In genomic region chr14:65228436-65228835, GRCh38 we compare ENCODE assay signal across 1 cellular context.
TF ChIP-seq lines count a peak whose summit lies in the region.

No MANE protein-coding gene starts in this region.

TF ChIP-seq in GM12878, 131 proteins besides CTCF, POLR2A, EP300 and RAD21 (continued from another document and continues in another):
- peak; percentile 71 for TF ChIP-seq BCL3 (IDR thresholded peaks at IDR 0.05; ENCODE audit: borderline replicate concordance, insufficient read depth, low read depth, low read length, poor library complexity, severe bottlenecking)
- peak; percentile 70; the same call in 1 of the 2 replicates for TF ChIP-seq BACH1 (IDR thresholded peaks at IDR 0.05; ENCODE audit: borderline replicate concordance)
- TF ChIP-seq SREBF1 (IDR thresholded peaks at IDR 0.05; ENCODE audit: low read length) = peak; percentile 38; the same call in 1 of the 2 replicates
- peak; percentile 98 for TF ChIP-seq CBFB (IDR thresholded peaks at IDR 0.05; ENCODE audit: low read depth)
- peak; percentile 79 for TF ChIP-seq NR2F1 (conservative IDR thresholded peaks at IDR 0.05)
- peak; percentile 68; the same call in 1 of the 2 replicates for TF ChIP-seq IKZF1 (conservative IDR thresholded peaks at IDR 0.05)
- peak; percentile 94 for TF ChIP-seq SPI1 (IDR thresholded peaks at IDR 0.05; ENCODE audit: borderline replicate concordance, insufficient read depth, low read depth, low read length)
- TF ChIP-seq MEF2A (IDR thresholded peaks at IDR 0.05; ENCODE audit: insufficient read depth, low read depth, low read length) = peak; percentile 66; the same call in 1 of the 2 replicates
- TF ChIP-seq CUX1 (IDR thresholded peaks at IDR 0.05; ENCODE audit: insufficient replicate concordance, low read depth, low read length) = no peak
- TF ChIP-seq, protein P1, sequence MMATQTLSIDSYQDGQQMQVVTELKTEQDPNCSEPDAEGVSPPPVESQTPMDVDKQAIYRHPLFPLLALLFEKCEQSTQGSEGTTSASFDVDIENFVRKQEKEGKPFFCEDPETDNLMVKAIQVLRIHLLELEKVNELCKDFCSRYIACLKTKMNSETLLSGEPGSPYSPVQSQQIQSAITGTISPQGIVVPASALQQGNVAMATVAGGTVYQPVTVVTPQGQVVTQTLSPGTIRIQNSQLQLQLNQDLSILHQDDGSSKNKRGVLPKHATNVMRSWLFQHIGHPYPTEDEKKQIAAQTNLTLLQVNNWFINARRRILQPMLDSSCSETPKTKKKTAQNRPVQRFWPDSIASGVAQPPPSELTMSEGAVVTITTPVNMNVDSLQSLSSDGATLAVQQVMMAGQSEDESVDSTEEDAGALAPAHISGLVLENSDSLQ (IDR thresholded peaks at IDR 0.05) = no peak
- TF ChIP-seq ZBED1 (IDR thresholded peaks at IDR 0.05; ENCODE audit: borderline replicate concordance) = no peak
- 0 out of 2 replicates have a peak, but pooled peaks have one; percentile 16 for TF ChIP-seq RAD51 (IDR thresholded peaks at IDR 0.05)
- peak; percentile 63 to 71; a peak in 3 of 4 replicates for TF ChIP-seq BHLHE40 (IDR thresholded peaks at IDR 0.05; ENCODE audit: borderline replicate concordance in 1 of 2, low read depth in 2 of 2, low read length in 1 of 2)
- TF ChIP-seq PML (IDR thresholded peaks at IDR 0.05; ENCODE audit: low read length) = peak; percentile 72
- TF ChIP-seq STAT1 (conservative IDR thresholded peaks at IDR 0.05) = 0 out of 2 replicates have a peak, but pooled peaks have one; percentile 14
- peak; percentile 94 for TF ChIP-seq NFIC (IDR thresholded peaks at IDR 0.05; ENCODE audit: low read depth, low read length)
- peak; percentile 81; the same call in 1 of the 2 replicates for TF ChIP-seq CREB1 (IDR thresholded peaks at IDR 0.05; ENCODE audit: low read depth)
- no peak for TF ChIP-seq NR2C1 (IDR thresholded peaks at IDR 0.05)
- TF ChIP-seq MAX (IDR thresholded peaks at IDR 0.05; ENCODE audit: low read depth, low read length) = no peak
- TF ChIP-seq MLLT1 (IDR thresholded peaks at IDR 0.05) = peak; percentile 90
- peak; percentile 40 for TF ChIP-seq MEF2B (IDR thresholded peaks at IDR 0.05; ENCODE audit: partially characterized antibody, poor library complexity, severe bottlenecking)
- 0 out of 2 replicates have a peak, but pooled peaks have one; percentile 17 for TF ChIP-seq GATAD2B (conservative IDR thresholded peaks at IDR 0.05; ENCODE audit: low read depth)
- TF ChIP-seq ATF7 (IDR thresholded peaks at IDR 0.05; ENCODE audit: low read depth) = peak; percentile 87
- TF ChIP-seq YY1 (IDR thresholded peaks at IDR 0.05; ENCODE audit: low read depth, low read length) = peak; percentile 52
- TF ChIP-seq IRF4 (IDR thresholded peaks at IDR 0.05; ENCODE audit: low read depth, low read length) = peak; percentile 97
- no peak for TF ChIP-seq RBBP5 (conservative IDR thresholded peaks at IDR 0.05)
- TF ChIP-seq LARP7 (IDR thresholded peaks at IDR 0.05) = no peak
- peak; percentile 93 for TF ChIP-seq CBX5 (IDR thresholded peaks at IDR 0.05; ENCODE audit: low read depth)
- TF ChIP-seq, protein P2, sequence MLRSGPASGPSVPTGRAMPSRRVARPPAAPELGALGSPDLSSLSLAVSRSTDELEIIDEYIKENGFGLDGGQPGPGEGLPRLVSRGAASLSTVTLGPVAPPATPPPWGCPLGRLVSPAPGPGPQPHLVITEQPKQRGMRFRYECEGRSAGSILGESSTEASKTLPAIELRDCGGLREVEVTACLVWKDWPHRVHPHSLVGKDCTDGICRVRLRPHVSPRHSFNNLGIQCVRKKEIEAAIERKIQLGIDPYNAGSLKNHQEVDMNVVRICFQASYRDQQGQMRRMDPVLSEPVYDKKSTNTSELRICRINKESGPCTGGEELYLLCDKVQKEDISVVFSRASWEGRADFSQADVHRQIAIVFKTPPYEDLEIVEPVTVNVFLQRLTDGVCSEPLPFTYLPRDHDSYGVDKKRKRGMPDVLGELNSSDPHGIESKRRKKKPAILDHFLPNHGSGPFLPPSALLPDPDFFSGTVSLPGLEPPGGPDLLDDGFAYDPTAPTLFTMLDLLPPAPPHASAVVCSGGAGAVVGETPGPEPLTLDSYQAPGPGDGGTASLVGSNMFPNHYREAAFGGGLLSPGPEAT (IDR thresholded peaks at IDR 0.05; ENCODE audit: low read depth) = peak; percentile 76; the same call in 1 of the 2 replicates
- TF ChIP-seq, protein P3, sequence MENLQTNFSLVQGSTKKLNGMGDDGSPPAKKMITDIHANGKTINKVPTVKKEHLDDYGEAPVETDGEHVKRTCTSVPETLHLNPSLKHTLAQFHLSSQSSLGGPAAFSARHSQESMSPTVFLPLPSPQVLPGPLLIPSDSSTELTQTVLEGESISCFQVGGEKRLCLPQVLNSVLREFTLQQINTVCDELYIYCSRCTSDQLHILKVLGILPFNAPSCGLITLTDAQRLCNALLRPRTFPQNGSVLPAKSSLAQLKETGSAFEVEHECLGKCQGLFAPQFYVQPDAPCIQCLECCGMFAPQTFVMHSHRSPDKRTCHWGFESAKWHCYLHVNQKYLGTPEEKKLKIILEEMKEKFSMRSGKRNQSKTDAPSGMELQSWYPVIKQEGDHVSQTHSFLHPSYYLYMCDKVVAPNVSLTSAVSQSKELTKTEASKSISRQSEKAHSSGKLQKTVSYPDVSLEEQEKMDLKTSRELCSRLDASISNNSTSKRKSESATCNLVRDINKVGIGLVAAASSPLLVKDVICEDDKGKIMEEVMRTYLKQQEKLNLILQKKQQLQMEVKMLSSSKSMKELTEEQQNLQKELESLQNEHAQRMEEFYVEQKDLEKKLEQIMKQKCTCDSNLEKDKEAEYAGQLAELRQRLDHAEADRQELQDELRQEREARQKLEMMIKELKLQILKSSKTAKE (IDR thresholded peaks at IDR 0.05; ENCODE audit: low read depth, poor library complexity, severe bottlenecking) = peak; percentile 80
- TF ChIP-seq, protein P4, sequence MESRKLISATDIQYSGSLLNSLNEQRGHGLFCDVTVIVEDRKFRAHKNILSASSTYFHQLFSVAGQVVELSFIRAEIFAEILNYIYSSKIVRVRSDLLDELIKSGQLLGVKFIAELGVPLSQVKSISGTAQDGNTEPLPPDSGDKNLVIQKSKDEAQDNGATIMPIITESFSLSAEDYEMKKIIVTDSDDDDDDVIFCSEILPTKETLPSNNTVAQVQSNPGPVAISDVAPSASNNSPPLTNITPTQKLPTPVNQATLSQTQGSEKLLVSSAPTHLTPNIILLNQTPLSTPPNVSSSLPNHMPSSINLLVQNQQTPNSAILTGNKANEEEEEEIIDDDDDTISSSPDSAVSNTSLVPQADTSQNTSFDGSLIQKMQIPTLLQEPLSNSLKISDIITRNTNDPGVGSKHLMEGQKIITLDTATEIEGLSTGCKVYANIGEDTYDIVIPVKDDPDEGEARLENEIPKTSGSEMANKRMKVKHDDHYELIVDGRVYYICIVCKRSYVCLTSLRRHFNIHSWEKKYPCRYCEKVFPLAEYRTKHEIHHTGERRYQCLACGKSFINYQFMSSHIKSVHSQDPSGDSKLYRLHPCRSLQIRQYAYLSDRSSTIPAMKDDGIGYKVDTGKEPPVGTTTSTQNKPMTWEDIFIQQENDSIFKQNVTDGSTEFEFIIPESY (IDR thresholded peaks at IDR 0.05) = no peak
- peak; percentile 44; the same call in 1 of the 2 replicates for TF ChIP-seq TCF7 (IDR thresholded peaks at IDR 0.05; ENCODE audit: borderline replicate concordance)
- TF ChIP-seq NFXL1 (IDR thresholded peaks at IDR 0.05; ENCODE audit: borderline replicate concordance) = no peak
- peak; percentile 87 for TF ChIP-seq TBL1XR1 (IDR thresholded peaks at IDR 0.05; ENCODE audit: low read depth, low read length)
- TF ChIP-seq, protein P5, sequence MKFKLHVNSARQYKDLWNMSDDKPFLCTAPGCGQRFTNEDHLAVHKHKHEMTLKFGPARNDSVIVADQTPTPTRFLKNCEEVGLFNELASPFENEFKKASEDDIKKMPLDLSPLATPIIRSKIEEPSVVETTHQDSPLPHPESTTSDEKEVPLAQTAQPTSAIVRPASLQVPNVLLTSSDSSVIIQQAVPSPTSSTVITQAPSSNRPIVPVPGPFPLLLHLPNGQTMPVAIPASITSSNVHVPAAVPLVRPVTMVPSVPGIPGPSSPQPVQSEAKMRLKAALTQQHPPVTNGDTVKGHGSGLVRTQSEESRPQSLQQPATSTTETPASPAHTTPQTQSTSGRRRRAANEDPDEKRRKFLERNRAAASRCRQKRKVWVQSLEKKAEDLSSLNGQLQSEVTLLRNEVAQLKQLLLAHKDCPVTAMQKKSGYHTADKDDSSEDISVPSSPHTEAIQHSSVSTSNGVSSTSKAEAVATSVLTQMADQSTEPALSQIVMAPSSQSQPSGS (IDR thresholded peaks at IDR 0.05; ENCODE audit: low read length) = peak; percentile 92
- peak; percentile 66 for TF ChIP-seq JUNB (IDR thresholded peaks at IDR 0.05)
- TF ChIP-seq RB1 (IDR thresholded peaks at IDR 0.05; ENCODE audit: borderline replicate concordance) = no peak
- TF ChIP-seq BMI1 (IDR thresholded peaks at IDR 0.05; ENCODE audit: borderline replicate concordance) = peak; percentile 59; the same call in 1 of the 2 replicates
- TF ChIP-seq MTA2 (IDR thresholded peaks at IDR 0.05; ENCODE audit: low read depth) = peak; percentile 82; the same call in 1 of the 2 replicates
- no peak for TF ChIP-seq TARDBP (IDR thresholded peaks at IDR 0.05; ENCODE audit: borderline replicate concordance)
- no peak for TF ChIP-seq GABPA (IDR thresholded peaks at IDR 0.05; ENCODE audit: low read depth)
- peak; percentile 91 for TF ChIP-seq BCL11A (IDR thresholded peaks at IDR 0.05; ENCODE audit: low read depth, low read length)
- TF ChIP-seq SRF (IDR thresholded peaks at IDR 0.05; ENCODE audit: low read depth in 2 of 2, low read length in 2 of 2) = no peak
- peak; percentile 90 for TF ChIP-seq EED (IDR thresholded peaks at IDR 0.05; ENCODE audit: low read depth)
- TF ChIP-seq CREM (IDR thresholded peaks at IDR 0.05; ENCODE audit: low read depth) = peak; percentile 77
- TF ChIP-seq KDM1A (IDR thresholded peaks at IDR 0.05; ENCODE audit: borderline replicate concordance) = no peak
